ENCODE assay signal across 39 cellular contexts in genomic region chr19:11102944-11103343, GRCh38. TPM values are rescaled to one million over a fixed set of nuclear protein-coding genes. Genes with fewer than 3 reads are reported as not detected.
DNase-seq lines count a peak whose midpoint lies in the region; ATAC-seq, FAIRE-seq and TF ChIP-seq lines count a peak whose summit lies in the region.
"Had no signal": no experiment of that assay in that cellular context is flagged by ENCODE, and none has a peak within 500 bp of the region (broad histone marks: within the 10 kb centered on the region; RNA-seq: fewer than 3 reads in every experiment).

No MANE protein-coding gene starts in this region.

- SMC1A ChIA-PET in GM12878 (lab: Charles Lee; ENCODE audit: uncharacterized antibody, unreplicated experiment), result no interaction called here

- POLR2A ChIA-PET in GM12878 (lab: Charles Lee), result no interaction called here

- DNase-seq in Calu3 (no peak), GM12878 (ENCODE audit: low read depth, low spot score) (no peak), left lobe of liver (ENCODE audit: low spot score) (no peak), osteoblast (ENCODE audit: insufficient read length, low spot score, missing footprints) (peak; percentile 25), D341Med (ENCODE audit: low spot score) (no peak)
- DNase-seq in activated naive CD4-positive, alpha-beta T cell (lab: John Stamatoyannopoulos, UW), result no peak
- DNase-seq: ACHN; activated CD4-positive, alpha-beta T cell treated with anti-CD3 and anti-CD28 coated beads for 4 hours; activated CD8-positive, alpha-beta T cell treated with anti-CD3 and anti-CD28 coated beads, Interleukin-2, amount 10 ng/mL, durations not matched to agents 7 days and 5 days; aorta; CD8-positive, alpha-beta T cell; cortex of kidney; effector memory CD8-positive, alpha-beta T cell; foreskin keratinocyte; heart right ventricle; Karpas-422; lower lobe of right lung; NCI-H1417 treated with DMSO at 0.1 percent for 48 hours; NCI-H2081; NCI-H226; pancreas; SIG-M5; spleen; stimulated activated CD4-positive, alpha-beta T cell treated with anti-CD3 and anti-CD28 coated beads, Interleukin-2, amount 100 ng/mL, for 24 hours; stimulated activated CD8-positive, alpha-beta memory T cell treated with anti-CD3 and anti-CD28 coated beads, Interleukin-4, amount 100 ng/mL, for 48 hours; SW 1271; T1000 had no signal

- H3K27me3 Mint-ChIP-seq in Calu3 (ENCODE audit: unreplicated experiment), result no peaks in the 10 kb centered on the region
- H3K27me3 Mint-ChIP-seq: activated naive CD8-positive, alpha-beta T cell; effector memory CD8-positive, alpha-beta T cell; stimulated activated naive CD8-positive, alpha-beta T cell treated with anti-CD3 and anti-CD28 coated beads, Interleukin-15, Interleukin-2, amounts not matched to agents 100 ng/mL and 50 ng/mL, for 24 hours had no signal

- H3K27ac ChIP-seq in GM12878 (ENCODE audit: control insufficient read depth, insufficient read depth) (no peak overlapping the region), osteoblast (ENCODE audit: low read depth, low read length) (no peak overlapping the region)
- H3K27ac ChIP-seq: foreskin keratinocyte, lower lobe of right lung, pancreas, spleen, VCaP had no signal

- peaks cover 7% of the 10 kb centered on the region for H3K4me1 Mint-ChIP-seq in Calu3 (ENCODE audit: low read depth, unreplicated experiment)
- H3K4me1 Mint-ChIP-seq: B cell had no signal

- RAD21 ChIA-PET in GM12878 (lab: Charles Lee; ENCODE audit: unreplicated experiment), result no interaction called here

- intact Hi-C loops in Calu3 (cut with micrococcal nuclease; ENCODE audit: unreplicated experiment), result no loop called here
- intact Hi-C loops in GM12878 (cut with micrococcal nuclease; ENCODE audit: unreplicated experiment), result no loop called here

- H3K27ac Mint-ChIP-seq in Calu3 (ENCODE audit: unreplicated experiment), result peak overlapping the region; percentile 50
- H3K27ac Mint-ChIP-seq: activated CD8-positive, alpha-beta T cell treated with anti-CD3 and anti-CD28 coated beads, Interleukin-2, amount 10 ng/mL, durations not matched to agents 7 days and 5 days; activated naive CD8-positive, alpha-beta T cell; activated T-helper 2 cell treated with anti-CD3 and anti-CD28 coated beads, Interferon-gamma antibody, Interleukin-2, Interleukin-4, amounts not matched to agents 10 μg/mL and 5 μg/mL and 100 μg/mL, durations not matched to agents 14 hours and 24 hours and 36 hours; B cell; CD8-positive, alpha-beta T cell; nephron; stimulated activated naive CD8-positive, alpha-beta T cell treated with anti-CD3 and anti-CD28 coated beads, Interleukin-15, Interleukin-2, amounts not matched to agents 100 ng/mL and 50 ng/mL, for 24 hours had no signal

- in situ Hi-C loops in GM12878 (cut with MboI), result no loop called here

- H3K36me3 Mint-ChIP-seq in Calu3 (ENCODE audit: insufficient read depth, unreplicated experiment), result peaks cover 91% of the 10 kb centered on the region

- over 99% methylated on average over 16 of the region's 16 CpGs for WGBS in GM12878 (ENCODE audit: insufficient coverage, insufficient replicate concordance, low lambda C conversion rate, missing lambda C conversion rate)

- H3K27me3 ChIP-seq in GM12878 (replicated peaks in 1 of 2; ENCODE audit: control insufficient read depth in 2 of 2, insufficient read depth in 2 of 2, low read length in 1 of 2), result no peaks in the 10 kb centered on the region
- no peaks in the 10 kb centered on the region for H3K27me3 ChIP-seq in osteoblast (ENCODE audit: insufficient read depth, low read length)
- H3K27me3 ChIP-seq: foreskin keratinocyte, heart right ventricle, pancreas, Peyer's patch, spleen had no signal

- ATAC-seq in GM12878 (no peak), left lobe of liver (peak; percentile 44), GM18505 (IDR thresholded peaks at IDR 0.05; ENCODE audit: unreplicated experiment) (no peak), HG02759 (IDR thresholded peaks at IDR 0.05; ENCODE audit: unreplicated experiment) (no peak)
- ATAC-seq: activated CD8-positive, alpha-beta T cell treated with anti-CD3 and anti-CD28 coated beads, Interleukin-2, amount 10 ng/mL, durations not matched to agents 7 days and 5 days; CD8-positive, alpha-beta T cell; effector memory CD8-positive, alpha-beta T cell; foreskin keratinocyte had no signal

- H3K4me1 ChIP-seq in GM12878 (ENCODE audit: control insufficient read depth, insufficient read depth, low read length) (no peaks in the 10 kb centered on the region), osteoblast (ENCODE audit: insufficient read depth, low read length) (no peaks in the 10 kb centered on the region)
- H3K4me1 ChIP-seq: HAP-1, pancreas had no signal

- no peaks in the 10 kb centered on the region for H3K9me3 Mint-ChIP-seq in Calu3 (ENCODE audit: low read depth, unreplicated experiment)
- H3K9me3 Mint-ChIP-seq: activated T-helper 2 cell treated with anti-CD3 and anti-CD28 coated beads, Interferon-gamma antibody, Interleukin-2, Interleukin-4, amounts not matched to agents 10 μg/mL and 5 μg/mL and 100 μg/mL, durations not matched to agents 14 hours and 24 hours and 36 hours; effector memory CD8-positive, alpha-beta T cell; nephron; stimulated activated naive CD8-positive, alpha-beta T cell treated with anti-CD3 and anti-CD28 coated beads, Interleukin-15, Interleukin-2, amounts not matched to agents 100 ng/mL and 50 ng/mL, for 24 hours had no signal

- no peak for TF ChIP-seq EP300 in GM12878 (IDR thresholded peaks at IDR 0.05; ENCODE audit: borderline replicate concordance in 1 of 2, control insufficient read depth in 1 of 2, low read depth in 2 of 2, low read length in 2 of 2)

- no peak overlapping the region for H3K4me3 Mint-ChIP-seq in Calu3 (ENCODE audit: low read depth, unreplicated experiment)
- H3K4me3 Mint-ChIP-seq: activated CD8-positive, alpha-beta T cell treated with anti-CD3 and anti-CD28 coated beads, Interleukin-2, amount 10 ng/mL, durations not matched to agents 7 days and 5 days; activated naive CD8-positive, alpha-beta T cell; B cell; CD8-positive, alpha-beta T cell; effector memory CD8-positive, alpha-beta T cell; nephron; stimulated activated naive CD8-positive, alpha-beta T cell treated with anti-CD3 and anti-CD28 coated beads, Interleukin-15, Interleukin-2, amounts not matched to agents 100 ng/mL and 50 ng/mL, for 24 hours had no signal

- no peak for FAIRE-seq in GM12878 (lab: Jason Lieb, UNC)
- FAIRE-seq: GM12891, keratinocyte, pancreas had no signal

- H3K4me3 ChIP-seq in GM12878, result no peak overlapping the region
- no peak overlapping the region for H3K4me3 ChIP-seq in osteoblast (ENCODE audit: insufficient read depth, low read length)
- H3K4me3 ChIP-seq: HAP-1, heart right ventricle, lower lobe of right lung, pancreas, Peyer's patch, spleen had no signal

- TF ChIP-seq CTCF in Calu3 (IDR thresholded peaks at IDR 0.05; ENCODE audit: unreplicated experiment) (no peak), GM12878 (IDR thresholded peaks at IDR 0.05 in 2 of 3, conservative IDR thresholded peaks at IDR 0.05 in 1 of 3; ENCODE audit: control insufficient read depth in 2 of 3, extremely low read depth in 1 of 3, insufficient read depth in 1 of 3, low read depth in 3 of 3, low read length in 3 of 3) (no peak), osteoblast (IDR thresholded peaks at IDR 0.05; ENCODE audit: extremely low read depth, low read depth, low read length) (no peak)

- H4K20me1 ChIP-seq in GM12878 (ENCODE audit: control insufficient read depth, insufficient read depth), result no peaks in the 10 kb centered on the region; the same call in 1 of the 2 replicates
- peaks cover 18% of the 10 kb centered on the region for H4K20me1 ChIP-seq in osteoblast (ENCODE audit: insufficient read depth, low read length)

- no peak overlapping the region for H3K9ac ChIP-seq in GM12878 (ENCODE audit: control insufficient read depth, insufficient read depth, low read length)

- H3K4me2 ChIP-seq in GM12878 (ENCODE audit: control insufficient read depth, insufficient read depth) (no peak overlapping the region), osteoblast (ENCODE audit: insufficient read depth, low read length) (no peak overlapping the region)

- no peak for TF ChIP-seq RAD21 in GM12878 (IDR thresholded peaks at IDR 0.05; ENCODE audit: insufficient read depth, low read depth, low read length)

- TSS peak; percentile 0 for BruUV-seq in Calu3 (replicated peaks; lab: Mats Ljungman, UMichigan)
- TSS peak; percentile 30 for BruUV-seq in GM12878 (replicated peaks; lab: Mats Ljungman, UMichigan)

- H3K79me2 ChIP-seq in GM12878 (ENCODE audit: control insufficient read depth, insufficient read depth, low read length), result peaks cover 12% of the 10 kb centered on the region
- H3K79me2 ChIP-seq in osteoblast (ENCODE audit: insufficient read depth, low read length), result peaks cover 54% of the 10 kb centered on the region

- TF ChIP-seq POLR2A in GM12878 (IDR thresholded peaks at IDR 0.05; ENCODE audit: low read depth, low read length) (0 out of 2 replicates have a peak, but pooled peaks have one; percentile 42), GM18505 (IDR thresholded peaks at IDR 0.05; ENCODE audit: borderline replicate concordance, extremely low read depth, insufficient read depth, insufficient read length) (no peak)

- CTCF ChIA-PET in Calu3 (lab: Charles Lee), result no interaction called here
- CTCF ChIA-PET in GM12878 (lab: Yijun Ruan, JAX), result interaction anchor here (1.3 kb wide), 1 partner anchor 23 kb away, joined by 3 read pairs; no protein-coding TSS in a partner anchor

- no peaks in the 10 kb centered on the region for H3K9me3 ChIP-seq in GM12878 (replicated peaks; ENCODE audit: control insufficient read depth, insufficient read depth, low read length)
- no peaks in the 10 kb centered on the region for H3K9me3 ChIP-seq in osteoblast (ENCODE audit: low read depth, low read length)
- H3K9me3 ChIP-seq: HAP-1, lower lobe of right lung, pancreas had no signal

- H3K36me3 ChIP-seq in GM12878 (ENCODE audit: control insufficient read depth in 2 of 2, insufficient read depth in 2 of 2, low read length in 1 of 2), result peaks cover 31 to 40% of the 10 kb centered on the region in 2 experiments
- H3K36me3 ChIP-seq in osteoblast (ENCODE audit: insufficient read depth, low read length), result peaks cover 83% of the 10 kb centered on the region

- H2AFZ ChIP-seq in GM12878 (ENCODE audit: control insufficient read depth, low read depth, low read length), result no peak overlapping the region
- H2AFZ ChIP-seq in osteoblast (ENCODE audit: low read length), result no peak overlapping the region

RNA-seq across cellular contexts. Expression of gene LDLR, which starts 13.7 kb away (rescaled TPM):
- total RNA-seq in Calu3 (2022) (289 and 294 TPM in 2 replicates), GM12878 (2014; rRNA removed) (39.0 and 43.4 TPM in 2 replicates), GM12878 (2014; rRNA removed; fragmentation: Illumina TruSeq; extraction: Trizol) (29.4 and 30.7 TPM in 2 replicates), GM12878 (2021) (56.8 and 59.2 TPM in 2 replicates), left lobe of liver (12.2 TPM), osteoblast (313 and 326 TPM in 2 replicates)
- 218 and 237 TPM in 2 replicates for total RNA-seq in GM12878 (2013; cell fraction: nucleolus; rRNA removed)
- 13.2 TPM for polyA plus RNA-seq in GM12878 (2011; ENCODE audit: low read depth)
- polyA plus RNA-seq in GM12878 (2011; rRNA removed) (19.4 and 42.8 TPM in 2 replicates), GM12878 (2014; fragmentation: Illumina TruSeq; extraction: Trizol) (23.1 and 25.3 TPM in 2 replicates), GM12878 (2014; fragmentation: Nextera tagmentation; extraction: Ambion mirVana) (10 to 100 TPM; 11.3 to 15.9 TPM), GM12878 (2014; rRNA removed) (26.7 and 38.4 TPM in 2 replicates), GM12878 (2016; fragmentation: Nextera tagmentation; extraction: Ambion mirVana) (10 to 100 TPM; 17.1 to 18.5 TPM)
- 34.6 and 36.3 TPM in 2 replicates for polyA plus RNA-seq in GM12878 (2011; cell fraction: cytosol; rRNA removed)
- polyA plus RNA-seq in GM12878 (2011; cell fraction: nucleus; rRNA removed), result 49.0 and 57.5 TPM in 2 replicates
- polyA plus RNA-seq in GM12878 (2012), result 26.4 and 34.5 TPM in 2 replicates
- polyA minus RNA-seq in GM12878 (2011; rRNA and poly(A)+ RNA removed), result 95.8 and 116 TPM in 2 replicates
- 39.6 and 41.5 TPM in 2 replicates for polyA minus RNA-seq in GM12878 (2011; cell fraction: cytosol; rRNA and poly(A)+ RNA removed)
- 80.6 and 135 TPM in 2 replicates for polyA minus RNA-seq in GM12878 (2011; cell fraction: nucleus; rRNA and poly(A)+ RNA removed)

RNA-seq across cellular contexts. Expression of gene SPC24, which starts 52.6 kb away (rescaled TPM):
- total RNA-seq in Calu3 (2022), result 31.8 and 36.4 TPM in 2 replicates
- total RNA-seq in GM12878 (2013; cell fraction: nucleolus; rRNA removed), result 7.9 and 10.3 TPM in 2 replicates
- total RNA-seq in GM12878 (2014; rRNA removed), result 69.3 and 70.8 TPM in 2 replicates
- total RNA-seq in GM12878 (2014; rRNA removed; fragmentation: Illumina TruSeq; extraction: Trizol), result 43.4 and 47.0 TPM in 2 replicates
- 59.1 and 65.0 TPM in 2 replicates for total RNA-seq in GM12878 (2021)
- polyA plus RNA-seq in GM12878 (2011; ENCODE audit: low read depth), result 15.4 TPM
- polyA plus RNA-seq in GM12878 (2011; rRNA removed), result 22.0 and 25.6 TPM in 2 replicates
- polyA plus RNA-seq in GM12878 (2011; cell fraction: cytosol; rRNA removed), result 27.5 and 36.4 TPM in 2 replicates
- 28.5 and 31.1 TPM in 2 replicates for polyA plus RNA-seq in GM12878 (2011; cell fraction: nucleus; rRNA removed)
- polyA plus RNA-seq in GM12878 (2012), result 18.4 and 22.6 TPM in 2 replicates
- polyA plus RNA-seq in GM12878 (2014; fragmentation: Illumina TruSeq; extraction: Trizol), result 17.0 and 18.1 TPM in 2 replicates
- polyA plus RNA-seq in GM12878 (2014; fragmentation: Nextera tagmentation; extraction: Ambion mirVana), result 10 to 100 TPM in 1 of 2 experiments, 1 to 10 TPM in 1; 9.4 to 18.4 TPM
- polyA plus RNA-seq in GM12878 (2014; rRNA removed), result 34.4 and 55.4 TPM in 2 replicates
- polyA plus RNA-seq in GM12878 (2016; fragmentation: Nextera tagmentation; extraction: Ambion mirVana), result 10 to 100 TPM; 65.3 to 72.6 TPM
- 50.6 and 56.3 TPM in 2 replicates for polyA minus RNA-seq in GM12878 (2011; rRNA and poly(A)+ RNA removed)
- polyA minus RNA-seq in GM12878 (2011; cell fraction: cytosol; rRNA and poly(A)+ RNA removed), result 27.4 and 31.9 TPM in 2 replicates
- 8.1 and 16.5 TPM in 2 replicates for polyA minus RNA-seq in GM12878 (2011; cell fraction: nucleus; rRNA and poly(A)+ RNA removed)
- 0.81 TPM for total RNA-seq in left lobe of liver
- 5.4 and 6.5 TPM in 2 replicates for total RNA-seq in osteoblast
